In genomic region chr1:32073387-32074229, GRCh38 we compare ENCODE assay signal across 1 cellular context.
TF ChIP-seq lines count a peak whose summit lies in the region.

No MANE protein-coding gene starts in this region.

TF ChIP-seq in SK-N-SH, 30 proteins besides CTCF, POLR2A, EP300 and RAD21 (continued from another document):
- no peak for TF ChIP-seq PBX3 (IDR thresholded peaks at IDR 0.05)
- no peak for TF ChIP-seq GABPA (IDR thresholded peaks at IDR 0.05; ENCODE audit: low read depth)
